Comparison of ENCODE assay signal across 17 cellular contexts in genomic region chr2:173659522-173659921, GRCh38.
DNase-seq lines count a peak whose midpoint lies in the region; ATAC-seq, FAIRE-seq and TF ChIP-seq lines count a peak whose summit lies in the region.
"Had no signal": no experiment of that assay in that cellular context is flagged by ENCODE, and none has a peak within 500 bp of the region (broad histone marks: within the 10 kb centered on the region; RNA-seq: fewer than 3 reads in every experiment).

No MANE protein-coding gene starts in this region.

- BruUV-seq in HCT116 (replicated peaks; lab: Mats Ljungman, UMichigan) = no TSS peak

- TF ChIP-seq RAD21 in HCT116 (IDR thresholded peaks at IDR 0.05; ENCODE audit: low read depth) = no peak

- no peak overlapping the region for H2AFZ ChIP-seq in HCT116 (ENCODE audit: low read depth, low read length, poor library complexity, severe bottlenecking)
- no peak overlapping the region for H2AFZ ChIP-seq in fibroblast of lung (ENCODE audit: low read length)
- H2AFZ ChIP-seq: GM23248 had no signal

- H3K27ac ChIP-seq in HCT116 (ENCODE audit: low read depth, low read length) (no peak overlapping the region), SJSA1 (peak overlapping the region; percentile 84; the same call in 1 of the 2 replicates), fibroblast of lung (ENCODE audit: insufficient read depth, low read length) (peak overlapping the region; percentile 11), vagina (no peak overlapping the region)

- TF ChIP-seq POLR2A in HCT116 (IDR thresholded peaks at IDR 0.05; ENCODE audit: borderline replicate concordance, extremely low read depth, insufficient read depth, insufficient read length) (no peak), vagina (IDR thresholded peaks at IDR 0.05) (no peak)

- H3K9me3 ChIP-seq in HCT116 (ENCODE audit: control insufficient read depth in 1 of 2, insufficient read depth in 1 of 2, low read depth in 1 of 2, low read length in 2 of 2) (no peaks in the 10 kb centered on the region), SJSA1 (replicated peaks) (no peaks in the 10 kb centered on the region), fibroblast of lung (ENCODE audit: control insufficient read depth, insufficient read depth, low read depth, low read length) (no peaks in the 10 kb centered on the region), vagina (no peaks in the 10 kb centered on the region)

- no peaks in the 10 kb centered on the region for H3K9me2 ChIP-seq in HCT116 (ENCODE audit: insufficient read depth)

- no peaks in the 10 kb centered on the region for H3K27me3 ChIP-seq in HCT116 (ENCODE audit: insufficient read depth, low read length)
- H3K27me3 ChIP-seq in SJSA1 (replicated peaks) = no peaks in the 10 kb centered on the region
- H3K27me3 ChIP-seq in fibroblast of lung (ENCODE audit: control insufficient read depth, insufficient read depth, low read length) = no peaks in the 10 kb centered on the region
- H3K27me3 ChIP-seq in vagina = no peaks in the 10 kb centered on the region

- RAD21 ChIA-PET in HCT116 (lab: Charles Lee; ENCODE audit: low non-redundant PET in 1 of 2, low total read pairs in 2 of 2, uncharacterized antibody in 2 of 2, unreplicated experiment in 2 of 2) = no interaction called here

- H4K20me1 ChIP-seq in HCT116 (ENCODE audit: insufficient read depth) (no peaks in the 10 kb centered on the region), fibroblast of lung (ENCODE audit: control insufficient read depth, extremely low read depth, insufficient read depth, low read length) (no peaks in the 10 kb centered on the region)

- H3K9ac ChIP-seq in HCT116 (ENCODE audit: low read length) (no peak overlapping the region), fibroblast of lung (ENCODE audit: insufficient read depth, low read length) (no peak overlapping the region)
- H3K9ac ChIP-seq: GM23248 had no signal

- H3K4me3 ChIP-seq in HCT116 (replicated peaks in 1 of 2; ENCODE audit: low read depth in 1 of 2, low read length in 2 of 2) = no peak overlapping the region
- no peak overlapping the region for H3K4me3 ChIP-seq in SJSA1
- no peak overlapping the region for H3K4me3 ChIP-seq in fibroblast of lung (replicated peaks in 1 of 4; ENCODE audit: control extremely low read depth in 1 of 4, insufficient read depth in 1 of 4, low read depth in 3 of 4, low read length in 4 of 4)
- H3K4me3 ChIP-seq in vagina = no peak overlapping the region
- H3K4me3 ChIP-seq: GM23248 had no signal

- H3K4me2 ChIP-seq in HCT116 (ENCODE audit: low read length) (peak overlapping the region; percentile 42), fibroblast of lung (ENCODE audit: extremely low read depth, insufficient read depth, low read length) (no peak overlapping the region)

- intact Hi-C loops in HCT116 (cut with micrococcal nuclease) (no loop called here), vagina (cut with DNase I) (no loop called here)

- H3K4me1 ChIP-seq in HCT116 (ENCODE audit: control insufficient read depth in 1 of 2, insufficient read depth in 2 of 2, low read length in 2 of 2) = peaks cover 19 to 32% of the 10 kb centered on the region in 2 experiments
- peaks cover 24% of the 10 kb centered on the region for H3K4me1 ChIP-seq in SJSA1 (replicated peaks)
- peaks cover 12% of the 10 kb centered on the region for H3K4me1 ChIP-seq in fibroblast of lung (ENCODE audit: control insufficient read depth, extremely low read depth, insufficient read depth, low read length)
- peaks cover 19% of the 10 kb centered on the region for H3K4me1 ChIP-seq in vagina

- H3K36me3 ChIP-seq in HCT116 (ENCODE audit: control insufficient read depth in 1 of 2, insufficient read depth in 2 of 2, low read length in 2 of 2) = no peaks in the 10 kb centered on the region
- H3K36me3 ChIP-seq in SJSA1 = no peaks in the 10 kb centered on the region
- no peaks in the 10 kb centered on the region for H3K36me3 ChIP-seq in fibroblast of lung (ENCODE audit: control insufficient read depth, insufficient read depth, low read length)
- no peaks in the 10 kb centered on the region for H3K36me3 ChIP-seq in vagina

- TF ChIP-seq CTCF in HCT116 (IDR thresholded peaks at IDR 0.05 in 2 of 3, conservative IDR thresholded peaks at IDR 0.05 in 1 of 3; ENCODE audit: borderline replicate concordance in 1 of 3, insufficient read depth in 1 of 3, low read depth in 2 of 3, low read length in 2 of 3) (no peak), fibroblast of lung (conservative IDR thresholded peaks at IDR 0.05 in 1 of 2, IDR thresholded peaks at IDR 0.05 in 1 of 2; ENCODE audit: low read depth in 1 of 2, low read length in 2 of 2) (no peak), vagina (IDR thresholded peaks at IDR 0.05) (no peak)

- DNase-seq in HCT116 (ENCODE audit: low read depth, low spot score) (no peak), SJSA1 (ENCODE audit: low read depth in 1 of 2, low spot score in 2 of 2) (no peak), fibroblast of lung (ENCODE audit: low read depth in 2 of 2) (peak in 1 of 2 donors; percentile 39), urothelium cell line (ENCODE audit: low spot score) (peak; percentile 27), vagina (ENCODE audit: extremely low spot score in 2 of 2) (no peak), NCI-H82 treated with DMSO at 0.1 percent for 48 hours (lab: John Stamatoyannopoulos, UW; ENCODE audit: unreplicated experiment) (no peak), DMS114 treated with DMSO at 0.1 percent for 48 hours (lab: John Stamatoyannopoulos, UW; ENCODE audit: unreplicated experiment) (no peak)
- DNase-seq: AML-193, DND-41, GF-D8, KBM-7, NCI-H1105, NCI-H1694 treated with DMSO at 0.1 percent for 48 hours, NCI-H524, NCI-H82, RPMI8226 had no signal

- POLR2A ChIA-PET in HCT116 (lab: Charles Lee) = no interaction called here

- no peak for FAIRE-seq in urothelium cell line (lab: Jason Lieb, UNC)

- H3K79me2 ChIP-seq in HCT116 (ENCODE audit: insufficient read depth, low read length) (no peaks in the 10 kb centered on the region), fibroblast of lung (ENCODE audit: control insufficient read depth, insufficient read depth, low read length) (no peaks in the 10 kb centered on the region)

- 0 out of 2 replicates have a peak, but pooled peaks have one; percentile 33 for ATAC-seq in HCT116

- CTCF ChIA-PET in HCT116 (lab: Charles Lee) = no interaction called here

TF ChIP-seq in HCT116, 20 proteins besides CTCF, POLR2A, EP300 and RAD21 (continues in another document):
- no peak for TF ChIP-seq REST (IDR thresholded peaks at IDR 0.05; ENCODE audit: low read depth)
- TF ChIP-seq EZH2 (IDR thresholded peaks at IDR 0.05) = no peak
- no peak for TF ChIP-seq ZNF274 (IDR thresholded peaks at IDR 0.05; ENCODE audit: low read depth, low read length)
- no peak for TF ChIP-seq ELF1 (IDR thresholded peaks at IDR 0.05; ENCODE audit: borderline replicate concordance, low read depth)
- no peak for TF ChIP-seq YY1 (IDR thresholded peaks at IDR 0.05; ENCODE audit: extremely low read depth, insufficient replicate concordance, low read depth, low read length)
- TF ChIP-seq SIN3A (IDR thresholded peaks at IDR 0.05; ENCODE audit: low read depth) = no peak
- TF ChIP-seq POLR2AphosphoS5 (IDR thresholded peaks at IDR 0.05; ENCODE audit: low read depth, low read length) = no peak
- TF ChIP-seq CEBPB (IDR thresholded peaks at IDR 0.05; ENCODE audit: low read depth) = no peak
- TF ChIP-seq ZFX (IDR thresholded peaks at IDR 0.05) = no peak
- no peak for TF ChIP-seq TCF7L2 (IDR thresholded peaks at IDR 0.05; ENCODE audit: borderline replicate concordance, extremely low read depth, insufficient read depth, insufficient read length)
- TF ChIP-seq EZH2phosphoT487 (IDR thresholded peaks at IDR 0.05; ENCODE audit: borderline replicate concordance) = no peak
- TF ChIP-seq, protein P1, sequence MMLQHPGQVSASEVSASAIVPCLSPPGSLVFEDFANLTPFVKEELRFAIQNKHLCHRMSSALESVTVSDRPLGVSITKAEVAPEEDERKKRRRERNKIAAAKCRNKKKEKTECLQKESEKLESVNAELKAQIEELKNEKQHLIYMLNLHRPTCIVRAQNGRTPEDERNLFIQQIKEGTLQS (IDR thresholded peaks at IDR 0.05) = no peak

Comparison
In these comparisons a context has a peak if more than half of its experiments do, and no peak if none do; other contexts are left out.
1. H3K27ac ChIP-seq: peak in SJSA1 (single experiment) and fibroblast of lung (single experiment); none in HCT116 (single experiment) and vagina (single experiment).